ENCODE assay signal across 9 cellular contexts in genomic region chr6:107185570-107185969, GRCh38.
A peak's percentile ranks its signal among the peaks of the same experiment; 100 is the strongest.
DNase-seq lines count a peak whose midpoint lies in the region; ATAC-seq, FAIRE-seq and TF ChIP-seq lines count a peak whose summit lies in the region.
"Had no signal": no experiment of that assay in that cellular context is flagged by ENCODE, and none has a peak within 500 bp of the region (broad histone marks: within the 10 kb centered on the region; RNA-seq: fewer than 3 reads in every experiment).

No MANE protein-coding gene starts in this region.

- peak; percentile 71 for TF ChIP-seq CTCF in Panc1 (IDR thresholded peaks at IDR 0.05)
- TF ChIP-seq CTCF in hepatocyte (IDR thresholded peaks at IDR 0.05; ENCODE audit: poor library complexity), result peak; percentile 58

- H3K4me1 ChIP-seq in Panc1 (ENCODE audit: control insufficient read depth, insufficient read depth, low read length) (no peaks in the 10 kb centered on the region), hepatocyte (ENCODE audit: insufficient read depth) (no peaks in the 10 kb centered on the region), small intestine (ENCODE audit: control insufficient read depth in 2 of 2, insufficient read depth in 1 of 2, low read depth in 1 of 2, low read length in 1 of 2) (no peaks in the 10 kb centered on the region)

- no TSS peak for BruUV-seq in Panc1 (replicated peaks; lab: Mats Ljungman, UMichigan)

- ATAC-seq in Panc1, result peak; percentile 82
- ATAC-seq in GM19023 (IDR thresholded peaks at IDR 0.05; ENCODE audit: unreplicated experiment), result no peak

- POLR2A ChIA-PET in Panc1 (lab: Charles Lee), result interaction anchor here (0.6 kb wide), 1 partner anchor 531 kb away, joined by 12 read pairs; no protein-coding TSS in a partner anchor

- in situ Hi-C loops in Panc1 (cut with HindIII; ENCODE audit: low pct_unique_long_range_greater_than_20kb, low sequenced_read_pairs), result no loop called here

- no peaks in the 10 kb centered on the region for H3K27me3 ChIP-seq in Panc1 (ENCODE audit: control insufficient read depth, insufficient read depth, low read length)
- H3K27me3 ChIP-seq in hepatocyte, result no peaks in the 10 kb centered on the region
- H3K27me3 ChIP-seq in small intestine (ENCODE audit: control insufficient read depth in 2 of 2, insufficient read depth in 2 of 2, low read length in 2 of 2), result no peaks in the 10 kb centered on the region

- intact Hi-C loops in Panc1 (cut with micrococcal nuclease; ENCODE audit: unreplicated experiment), result no loop called here

- no peak for FAIRE-seq in small intestine (lab: Jason Lieb, UNC)

- H3K4me3 ChIP-seq in Panc1 (ENCODE audit: low read depth in 2 of 2, low read length in 2 of 2) (no peak overlapping the region), hepatocyte (no peak overlapping the region), small intestine (ENCODE audit: low read depth in 1 of 2, low read length in 2 of 2) (no peak overlapping the region)

- no peaks in the 10 kb centered on the region for H4K20me1 ChIP-seq in hepatocyte (ENCODE audit: insufficient read depth, poor library complexity, severe bottlenecking)

- H2AFZ ChIP-seq in hepatocyte, result no peak overlapping the region

- DNase-seq in NCI-H2196 (lab: John Stamatoyannopoulos, UW; ENCODE audit: unreplicated experiment), result peak; percentile 58
- no peak for DNase-seq in NCI-H2196 treated with DMSO at 0.1 percent for 48 hours (lab: John Stamatoyannopoulos, UW; ENCODE audit: unreplicated experiment)
- no peak for DNase-seq in Panc1 (ENCODE audit: low read depth, low spot score)
- peak; percentile 49 for DNase-seq in hepatocyte (ENCODE audit: low spot score)
- DNase-seq in small intestine, result peak; percentile 27
- no peak for DNase-seq in COR-L47 (lab: John Stamatoyannopoulos, UW)
- no peak for DNase-seq in putamen (ENCODE audit: low spot score)
- DNase-seq: activated gamma-delta T cell had no signal

- H3K79me2 ChIP-seq in hepatocyte, result no peaks in the 10 kb centered on the region

- 67% methylated on average over 7 of the region's 7 CpGs for WGBS in hepatocyte (ENCODE audit: low lambda C conversion rate, missing lambda C conversion rate)
- 73 to 81% (median 81%) methylated on average over 7 of the region's 7 CpGs for WGBS in small intestine, 3 donors

- CTCF ChIA-PET in Panc1 (lab: Charles Lee), result no interaction called here

- H3K4me2 ChIP-seq in hepatocyte, result no peak overlapping the region

- H3K36me3 ChIP-seq in Panc1 (ENCODE audit: control insufficient read depth, insufficient read depth, low read length) (no peaks in the 10 kb centered on the region), hepatocyte (replicated peaks; ENCODE audit: insufficient read depth, low read depth) (no peaks in the 10 kb centered on the region), small intestine (ENCODE audit: control insufficient read depth in 2 of 2, insufficient read depth in 2 of 2, low read length in 2 of 2) (no peaks in the 10 kb centered on the region)

- no peaks in the 10 kb centered on the region for H3K9me2 ChIP-seq in hepatocyte (replicated peaks; ENCODE audit: insufficient read depth)

- H3K27ac ChIP-seq in Panc1 (ENCODE audit: low read length) (no peak overlapping the region), hepatocyte (no peak overlapping the region), small intestine (ENCODE audit: low read depth in 1 of 2, low read length in 1 of 2) (no peak overlapping the region)

- no peaks in the 10 kb centered on the region for H3K9me3 ChIP-seq in Panc1 (ENCODE audit: control insufficient read depth, insufficient read depth, low read depth, low read length)
- no peaks in the 10 kb centered on the region for H3K9me3 ChIP-seq in hepatocyte (ENCODE audit: low read depth)
- no peaks in the 10 kb centered on the region for H3K9me3 ChIP-seq in small intestine (ENCODE audit: control insufficient read depth, low read depth)

Comparison
In these comparisons a context has a peak if more than half of its experiments do, and no peak if none do; other contexts are left out.
1. DNase-seq: peak in NCI-H2196 (single experiment), hepatocyte (single experiment) and small intestine (single experiment); none in NCI-H2196 treated with DMSO at 0.1 percent for 48 hours (single experiment), Panc1 (single experiment), COR-L47 (single experiment) and putamen (single experiment).